12 cellular contexts compared by ENCODE assay signal in the genomic region with DNA sequence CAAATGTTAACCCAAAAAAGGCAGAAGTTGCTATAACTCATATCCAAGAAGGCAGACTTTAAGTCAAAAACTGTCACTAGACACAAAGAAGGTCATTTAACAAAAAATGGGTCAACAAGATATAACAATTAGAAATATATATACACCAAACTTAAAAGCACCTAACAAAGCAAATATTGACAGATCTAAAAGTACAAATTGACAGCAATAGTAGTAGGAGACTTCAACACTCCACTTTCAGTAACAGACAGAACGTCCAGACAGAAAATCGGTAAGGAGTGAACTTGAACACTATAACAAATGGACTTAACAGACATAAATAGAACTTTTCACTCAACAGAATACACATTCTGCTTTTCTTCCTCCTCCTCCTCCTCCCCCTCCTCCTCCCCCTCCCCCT. TPM values are rescaled to one million over a fixed set of nuclear protein-coding genes. Genes with fewer than 3 reads are reported as not detected.
A peak's percentile ranks its signal among the peaks of the same experiment; 100 is the strongest.
DNase-seq lines count a peak whose midpoint lies in the region; ATAC-seq, FAIRE-seq and TF ChIP-seq lines count a peak whose summit lies in the region.
"Had no signal": no experiment of that assay in that cellular context is flagged by ENCODE, and none has a peak within 500 bp of the region (broad histone marks: within the 10 kb centered on the region; RNA-seq: fewer than 3 reads in every experiment).

No MANE protein-coding gene starts in this region.

- no peaks in the 10 kb centered on the region for H3K9me2 ChIP-seq in PC-9 (ENCODE audit: insufficient read depth)

- peak; percentile 71 for FAIRE-seq in GM12892 (lab: Jason Lieb, UNC)
- FAIRE-seq: colon had no signal

- H3K9me3 Mint-ChIP-seq in CD4-positive, CD25-positive, alpha-beta regulatory T cell, result peaks cover 0 to 10% (median 4%) of the 10 kb centered on the region in 7 donors
- peaks cover 13% of the 10 kb centered on the region for H3K9me3 Mint-ChIP-seq in memory B cell

- H3K36me3 ChIP-seq in CD4-positive, CD25-positive, alpha-beta regulatory T cell (ENCODE audit: control insufficient read depth, insufficient read depth, low read length), result no peaks in the 10 kb centered on the region
- H3K36me3 ChIP-seq in PC-9 (ENCODE audit: low read depth), result no peaks in the 10 kb centered on the region
- H3K36me3 ChIP-seq: right lobe of liver had no signal

- peaks cover 7% of the 10 kb centered on the region for H3K27me3 Mint-ChIP-seq in CD4-positive, CD25-positive, alpha-beta regulatory T cell
- no peaks in the 10 kb centered on the region for H3K27me3 Mint-ChIP-seq in memory B cell

- peak overlapping the region; percentile 86; the same call in 1 of the 2 replicates for H3K4me2 ChIP-seq in PC-9

- peaks cover 4% of the 10 kb centered on the region for H3K36me3 Mint-ChIP-seq in CD4-positive, CD25-positive, alpha-beta regulatory T cell
- H3K36me3 Mint-ChIP-seq in memory B cell, result peaks cover 15% of the 10 kb centered on the region

- DNase-seq in CD4-positive, CD25-positive, alpha-beta regulatory T cell, result no peak
- no peak for DNase-seq in GM12892 (ENCODE audit: insufficient read length)
- no peak for DNase-seq in PC-9
- DNase-seq in memory B cell (ENCODE audit: low spot score in 2 of 2), result no peak
- DNase-seq in cerebellar cortex (ENCODE audit: low spot score), result no peak
- DNase-seq in ecto neural progenitor cell (ENCODE audit: low spot score), result no peak
- no peak for DNase-seq in midbrain (lab: John Stamatoyannopoulos, UW)
- DNase-seq in NCI-H2171 treated with DMSO at 0.1 percent for 48 hours (lab: John Stamatoyannopoulos, UW), result no peak
- DNase-seq: NCI-H146 had no signal

- peaks cover 3 to 13% of the 10 kb centered on the region in 2 experiments for H3K9me3 ChIP-seq in CD4-positive, CD25-positive, alpha-beta regulatory T cell (ENCODE audit: control insufficient read depth in 2 of 2, low read length in 2 of 2)
- H3K9me3 ChIP-seq in PC-9 (ENCODE audit: insufficient read depth, low read depth), result 0 out of 2 replicates have a peak, but pooled peaks cover 4% of the 10 kb centered on the region
- H3K9me3 ChIP-seq: right lobe of liver, testis had no signal

- TF ChIP-seq CTCF in PC-9 (conservative IDR thresholded peaks at IDR 0.05), result no peak

- POLR2A ChIA-PET in PC-9 (lab: Charles Lee; ENCODE audit: unreplicated experiment), result no interaction called here

- no peak for ATAC-seq in CD4-positive, CD25-positive, alpha-beta regulatory T cell (ENCODE audit: low read depth in 2 of 2)
- no peak for ATAC-seq in memory B cell (ENCODE audit: low read depth)

- no peak for TF ChIP-seq POLR2A in GM12892 (IDR thresholded peaks at IDR 0.05; ENCODE audit: low read depth, low read length)

- no peaks in the 10 kb centered on the region for H3K27me3 ChIP-seq in CD4-positive, CD25-positive, alpha-beta regulatory T cell (ENCODE audit: control insufficient read depth, insufficient read depth, low read length)
- H3K27me3 ChIP-seq in PC-9 (ENCODE audit: insufficient read depth, low read depth), result no peaks in the 10 kb centered on the region
- H3K27me3 ChIP-seq: right lobe of liver, testis had no signal

- H2AFZ ChIP-seq in PC-9, result no peak overlapping the region

- H4K20me1 ChIP-seq in PC-9 (ENCODE audit: insufficient read depth), result no peaks in the 10 kb centered on the region

- H3K79me2 ChIP-seq in PC-9 (ENCODE audit: low read depth), result no peaks in the 10 kb centered on the region

- no peak overlapping the region for H3K4me3 ChIP-seq in CD4-positive, CD25-positive, alpha-beta regulatory T cell (ENCODE audit: low read depth, low read length)
- no peak overlapping the region for H3K4me3 ChIP-seq in PC-9

- peaks cover 16 to 26% (median 20%) of the 10 kb centered on the region in 4 donors for H3K4me1 Mint-ChIP-seq in CD4-positive, CD25-positive, alpha-beta regulatory T cell
- peaks cover 23% of the 10 kb centered on the region for H3K4me1 Mint-ChIP-seq in memory B cell

- CTCF ChIA-PET in PC-9 (lab: Charles Lee), result interaction anchor here (1.2 kb wide), 1 partner anchor 12 kb away, joined by 3 read pairs; no protein-coding TSS in a partner anchor

- no peaks in the 10 kb centered on the region for H3F3A ChIP-seq in PC-9 (ENCODE audit: insufficient read depth, low read depth)

- H3K27ac ChIP-seq in CD4-positive, CD25-positive, alpha-beta regulatory T cell (ENCODE audit: insufficient read depth, low read length, poor library complexity, severe bottlenecking), result peak overlapping the region; percentile 56
- no peak overlapping the region for H3K27ac ChIP-seq in PC-9
- H3K27ac ChIP-seq: testis had no signal

- H3K4me3 Mint-ChIP-seq in CD4-positive, CD25-positive, alpha-beta regulatory T cell, result peak overlapping the region; percentile 44 to 90 (median 86)
- H3K4me3 Mint-ChIP-seq in memory B cell, result peak overlapping the region; percentile 86

- H3K4me1 ChIP-seq in CD4-positive, CD25-positive, alpha-beta regulatory T cell (ENCODE audit: control insufficient read depth, insufficient read depth, low read length, poor library complexity, severe bottlenecking), result peaks cover 17% of the 10 kb centered on the region
- peaks cover 4% of the 10 kb centered on the region; the same call in 1 of the 2 replicates for H3K4me1 ChIP-seq in PC-9 (replicated peaks; ENCODE audit: insufficient read depth)
- H3K4me1 ChIP-seq: right lobe of liver, testis had no signal

- intact Hi-C loops in PC-9 (cut with micrococcal nuclease; ENCODE audit: unreplicated experiment), result no loop called here

- no TSS peak for BruUV-seq in PC-9 (replicated peaks; lab: Mats Ljungman, UMichigan)

- peak overlapping the region; percentile 87 to 95 (median 88) for H3K27ac Mint-ChIP-seq in CD4-positive, CD25-positive, alpha-beta regulatory T cell
- H3K27ac Mint-ChIP-seq in memory B cell, result peak overlapping the region; percentile 82

RNA-seq across cellular contexts. Expression of a gene that starts 40.9 kb away (rescaled TPM):
- not detected for total RNA-seq in CD4-positive, CD25-positive, alpha-beta regulatory T cell
- polyA plus RNA-seq in CD4-positive, CD25-positive, alpha-beta regulatory T cell, result not detected
- 0.19 TPM for polyA plus RNA-seq in GM12892 (2012; ENCODE audit: missing spikeins)
- total RNA-seq in PC-9 (2021), result 0.28 and 0.68 TPM in 2 replicates

RNA-seq across cellular contexts. Expression of a gene that starts 41.9 kb away (rescaled TPM):
- total RNA-seq in CD4-positive, CD25-positive, alpha-beta regulatory T cell, result 24.6 TPM
- 10 to 100 TPM; 13.1 to 22.6 (median 15.8) TPM for polyA plus RNA-seq in CD4-positive, CD25-positive, alpha-beta regulatory T cell
- polyA plus RNA-seq in GM12892 (2012; ENCODE audit: missing spikeins), result 28.3 TPM
- total RNA-seq in PC-9 (2021), result 7.8 and 8.6 TPM in 2 replicates
